Comparison of ENCODE assay signal across 8 cellular contexts in the genomic region with DNA sequence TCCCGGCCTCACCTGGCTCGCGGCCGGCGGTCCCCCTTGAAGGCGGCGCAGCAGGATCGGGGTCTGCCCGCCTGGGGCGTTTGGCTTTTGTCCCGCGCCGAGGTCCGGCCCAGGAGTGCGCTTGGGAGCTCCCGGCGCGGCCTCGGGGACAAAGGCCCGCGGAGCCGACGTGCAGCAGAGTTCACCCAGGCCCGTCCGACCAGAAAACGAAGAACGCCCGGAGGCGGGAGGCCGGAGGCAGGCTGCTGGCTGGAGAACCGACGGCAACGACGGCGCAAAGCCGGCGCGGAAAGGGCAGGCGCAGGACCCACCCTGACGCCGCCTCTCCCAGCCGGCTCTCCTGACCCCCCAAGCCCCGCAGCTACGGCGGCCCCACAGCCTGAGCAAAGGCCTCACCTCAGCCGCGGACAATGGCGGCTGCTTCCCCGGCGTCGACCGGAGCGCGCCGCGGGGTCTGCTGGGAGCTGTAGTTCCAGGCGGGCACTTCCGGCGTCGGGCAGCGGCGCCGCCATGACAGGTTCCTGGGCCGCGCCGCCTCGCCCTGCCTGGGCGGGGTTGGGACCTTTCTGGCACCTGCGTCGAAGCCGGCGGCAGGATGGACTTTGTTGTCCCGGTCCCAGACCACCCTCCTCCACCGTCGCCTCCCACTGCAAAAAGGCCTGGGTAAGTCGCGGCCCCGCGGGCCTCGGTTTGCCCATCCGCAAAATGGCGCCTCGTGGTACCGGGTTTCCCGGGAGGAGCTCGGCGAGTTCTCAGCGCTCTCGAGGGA. TPM values are rescaled to one million over a fixed set of nuclear protein-coding genes. Genes with fewer than 3 reads are reported as not detected.
A peak's percentile ranks its signal among the peaks of the same experiment; 100 is the strongest.
DNase-seq lines count a peak whose midpoint lies in the region; ATAC-seq and TF ChIP-seq lines count a peak whose summit lies in the region.

A gene (minus strand): TSS at position 437 of the 769 bp plus-strand sequence. CDS start 1,501 bp downstream, outside the sequence.

- TF ChIP-seq CTCF in fibroblast of the aortic adventitia (IDR thresholded peaks at IDR 0.05; ENCODE audit: insufficient read depth, low read length) (no peak), nephron progenitor cell (IDR thresholded peaks at IDR 0.05) (no peak)

- H3K9me3 ChIP-seq in HUES64 (ENCODE audit: insufficient read depth, low read depth, low read length): peaks cover 42% of the 10 kb centered on the region; the same call in 1 of the 2 replicates

- peaks cover 12% of the 10 kb centered on the region for H3K4me1 Mint-ChIP-seq in nephron progenitor cell

- H3K9ac ChIP-seq in HUES64 (ENCODE audit: low read depth, low read length): peak within 1 kb of the TSS; percentile 99

- peaks cover 13% of the 10 kb centered on the region for H3K27me3 Mint-ChIP-seq in nephron progenitor cell (ENCODE audit: low read depth, poor library complexity)

- no peaks in the 10 kb centered on the region for H3K27me3 ChIP-seq in HUES64 (ENCODE audit: insufficient read depth, low read length)

- peaks cover 98% of the 10 kb centered on the region for H3K9me3 Mint-ChIP-seq in nephron progenitor cell

- WGBS in HUES64: under 1% methylated on average over 89 of the region's 89 CpGs

- peak within 1 kb of the TSS; percentile 87 for H3K4me3 Mint-ChIP-seq in nephron progenitor cell

- peak within 1 kb of the TSS; percentile 81 for H3K27ac Mint-ChIP-seq in nephron progenitor cell

- H3K4me1 ChIP-seq in HUES64 (ENCODE audit: insufficient read depth, low read length): peaks cover 13% of the 10 kb centered on the region; the same call in 1 of the 2 replicates

- ATAC-seq in GM21423 (IDR thresholded peaks at IDR 0.05; ENCODE audit: unreplicated experiment): peak; percentile 91
- ATAC-seq in stimulated activated naive CD8-positive, alpha-beta T cell treated with anti-CD3 and anti-CD28 coated beads, Interleukin-15, Interleukin-2, amounts not matched to agents 100 U/mL and 50 U/mL, for 24 hours: peak; percentile 98

- peaks cover 95% of the 10 kb centered on the region for H3K36me3 Mint-ChIP-seq in nephron progenitor cell (ENCODE audit: low read depth)

- H3K36me3 ChIP-seq in HUES64 (ENCODE audit: insufficient read depth, low read length): peaks cover 74% of the 10 kb centered on the region

- peak within 1 kb of the TSS; percentile 95 for H3K27ac ChIP-seq in HUES64 (ENCODE audit: low read depth, low read length)

- H3K4me3 ChIP-seq in HUES64 (ENCODE audit: low read length): peak within 1 kb of the TSS; percentile 100
- H3K4me3 ChIP-seq in fibroblast of the aortic adventitia (ENCODE audit: low read depth, low read length): peak within 1 kb of the TSS; percentile 84

- DNase-seq in D341Med (ENCODE audit: low spot score): peak; percentile 97
- peak; percentile 86 for DNase-seq in RPMI7951 (ENCODE audit: low read depth)
- DNase-seq in activated effector memory CD4-positive, alpha-beta T cell treated with Interleukin-2 at 50 U/mL for 16 hours: peak; percentile 78
- peak; percentile 80 for DNase-seq in fibroblast of the aortic adventitia (ENCODE audit: low read depth)
- peak; percentile 85 for DNase-seq in nephron progenitor cell
- peak; percentile 86 for DNase-seq in stimulated activated naive CD8-positive, alpha-beta T cell treated with anti-CD3 and anti-CD28 coated beads, Interleukin-15, Interleukin-2, amounts not matched to agents 100 U/mL and 50 U/mL, for 24 hours

RNA-seq across cellular contexts. Expression of the gene that starts here (rescaled TPM):
- 9.5 TPM for polyA plus RNA-seq in HUES64 (2013, experiment 1 of 2)
- 11.9 TPM for polyA plus RNA-seq in HUES64 (2013, experiment 2 of 2)
- 6.4 and 8.6 TPM in 2 replicates for total RNA-seq in RPMI7951 (2014; rRNA removed; shearing (Covaris generic))
- 17.9 and 33.8 TPM in 2 replicates for total RNA-seq in fibroblast of the aortic adventitia (ENCODE audit: low replicate concordance)

Comparison
In these comparisons a context has a peak if more than half of its experiments do, and no peak if none do; other contexts are left out.
1. Peak in every context shown above with its lines: DNase-seq, ATAC-seq, H3K4me3 ChIP-seq and H3K27ac ChIP-seq.